ENCODE assay signal across 1 cellular context in the genomic region with DNA sequence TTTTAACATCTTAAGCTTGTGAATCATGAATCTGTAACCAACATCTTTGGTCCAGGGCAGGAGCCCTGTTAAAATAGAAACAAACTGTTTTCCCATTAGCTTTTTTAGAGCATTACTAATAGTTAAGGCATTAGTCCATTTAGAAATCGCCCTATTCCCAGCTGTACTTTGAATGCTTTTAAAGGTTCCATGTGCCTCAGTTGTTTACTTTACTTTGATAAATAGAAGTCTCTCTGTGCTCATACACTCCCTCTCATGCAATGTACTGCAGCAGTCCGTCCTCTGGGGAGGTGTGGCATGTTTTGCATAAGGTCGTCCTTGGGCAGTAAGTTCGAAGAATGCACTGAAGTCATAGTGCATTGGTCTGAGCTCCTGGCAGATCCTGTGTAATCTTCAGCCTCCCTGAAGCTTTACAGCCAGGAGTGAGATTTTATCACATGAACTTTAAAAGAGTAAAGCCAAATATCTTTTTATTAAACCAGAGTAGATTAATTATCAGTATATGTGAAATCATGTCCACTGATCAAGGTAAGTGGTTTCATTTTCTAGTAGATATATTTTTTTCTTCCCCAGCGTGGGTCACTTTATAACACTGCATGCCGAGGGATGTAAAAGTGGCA.
TF ChIP-seq lines count a peak whose summit lies in the region.

No MANE protein-coding gene starts in this region.

TF ChIP-seq in HepG2, 621 proteins besides CTCF, POLR2A, EP300 and RAD21 (continued from another document and continues in another):
- TF ChIP-seq, protein P1, sequence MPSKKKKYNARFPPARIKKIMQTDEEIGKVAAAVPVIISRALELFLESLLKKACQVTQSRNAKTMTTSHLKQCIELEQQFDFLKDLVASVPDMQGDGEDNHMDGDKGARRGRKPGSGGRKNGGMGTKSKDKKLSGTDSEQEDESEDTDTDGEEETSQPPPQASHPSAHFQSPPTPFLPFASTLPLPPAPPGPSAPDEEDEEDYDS (CRISPR knock-in tag; IDR thresholded peaks at IDR 0.05), result peak; percentile 81
- TF ChIP-seq ELF4 (CRISPR knock-in tag; IDR thresholded peaks at IDR 0.05; ENCODE audit: borderline replicate concordance), result no peak
- no peak for TF ChIP-seq MAF1 (CRISPR knock-in tag; IDR thresholded peaks at IDR 0.05; ENCODE audit: borderline replicate concordance)
- no peak for TF ChIP-seq ZFP36L2 (CRISPR knock-in tag; IDR thresholded peaks at IDR 0.05)
- TF ChIP-seq ATF1 (CRISPR knock-in tag; IDR thresholded peaks at IDR 0.05), result 0 out of 2 replicates have a peak, but pooled peaks have one; percentile 34
- TF ChIP-seq SIN3A (IDR thresholded peaks at IDR 0.05; ENCODE audit: borderline replicate concordance, low read depth, low read length), result peak; percentile 76; the same call in 1 of the 2 replicates
- TF ChIP-seq ZNF430 (CRISPR knock-in tag; IDR thresholded peaks at IDR 0.05), result 0 out of 2 replicates have a peak, but pooled peaks have one; percentile 53
- no peak for TF ChIP-seq MATR3 (CRISPR knock-in tag; IDR thresholded peaks at IDR 0.05)
- TF ChIP-seq ZBTB20 (CRISPR knock-in tag; IDR thresholded peaks at IDR 0.05; ENCODE audit: borderline replicate concordance, low read depth), result peak; percentile 78; the same call in 1 of the 2 replicates
- peak; percentile 82; the same call in 1 of the 2 replicates for TF ChIP-seq DPF2 (CRISPR knock-in tag; IDR thresholded peaks at IDR 0.05; ENCODE audit: borderline replicate concordance, low read depth)
- no peak for TF ChIP-seq GTF3A (CRISPR knock-in tag; conservative IDR thresholded peaks at IDR 0.05)
- peak; percentile 56; the same call in 1 of the 2 replicates for TF ChIP-seq KMT2A (CRISPR knock-in tag; IDR thresholded peaks at IDR 0.05)
- TF ChIP-seq ZNF709 (CRISPR knock-in tag; IDR thresholded peaks at IDR 0.05), result no peak
- TF ChIP-seq ZNF644 (CRISPR knock-in tag; IDR thresholded peaks at IDR 0.05; ENCODE audit: low read depth), result peak; percentile 70
- peak; percentile 40; the same call in 1 of the 2 replicates for TF ChIP-seq KDM2A (CRISPR knock-in tag; IDR thresholded peaks at IDR 0.05; ENCODE audit: borderline replicate concordance, low read depth)
- no peak for TF ChIP-seq PAX8 (CRISPR knock-in tag; IDR thresholded peaks at IDR 0.05; ENCODE audit: borderline replicate concordance)
- TF ChIP-seq, protein P2, sequence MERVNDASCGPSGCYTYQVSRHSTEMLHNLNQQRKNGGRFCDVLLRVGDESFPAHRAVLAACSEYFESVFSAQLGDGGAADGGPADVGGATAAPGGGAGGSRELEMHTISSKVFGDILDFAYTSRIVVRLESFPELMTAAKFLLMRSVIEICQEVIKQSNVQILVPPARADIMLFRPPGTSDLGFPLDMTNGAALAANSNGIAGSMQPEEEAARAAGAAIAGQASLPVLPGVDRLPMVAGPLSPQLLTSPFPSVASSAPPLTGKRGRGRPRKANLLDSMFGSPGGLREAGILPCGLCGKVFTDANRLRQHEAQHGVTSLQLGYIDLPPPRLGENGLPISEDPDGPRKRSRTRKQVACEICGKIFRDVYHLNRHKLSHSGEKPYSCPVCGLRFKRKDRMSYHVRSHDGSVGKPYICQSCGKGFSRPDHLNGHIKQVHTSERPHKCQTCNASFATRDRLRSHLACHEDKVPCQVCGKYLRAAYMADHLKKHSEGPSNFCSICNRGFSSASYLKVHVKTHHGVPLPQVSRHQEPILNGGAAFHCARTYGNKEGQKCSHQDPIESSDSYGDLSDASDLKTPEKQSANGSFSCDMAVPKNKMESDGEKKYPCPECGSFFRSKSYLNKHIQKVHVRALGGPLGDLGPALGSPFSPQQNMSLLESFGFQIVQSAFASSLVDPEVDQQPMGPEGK (CRISPR knock-in tag; IDR thresholded peaks at IDR 0.05), result 0 out of 2 replicates have a peak, but pooled peaks have one; percentile 36
- TF ChIP-seq, protein P3, sequence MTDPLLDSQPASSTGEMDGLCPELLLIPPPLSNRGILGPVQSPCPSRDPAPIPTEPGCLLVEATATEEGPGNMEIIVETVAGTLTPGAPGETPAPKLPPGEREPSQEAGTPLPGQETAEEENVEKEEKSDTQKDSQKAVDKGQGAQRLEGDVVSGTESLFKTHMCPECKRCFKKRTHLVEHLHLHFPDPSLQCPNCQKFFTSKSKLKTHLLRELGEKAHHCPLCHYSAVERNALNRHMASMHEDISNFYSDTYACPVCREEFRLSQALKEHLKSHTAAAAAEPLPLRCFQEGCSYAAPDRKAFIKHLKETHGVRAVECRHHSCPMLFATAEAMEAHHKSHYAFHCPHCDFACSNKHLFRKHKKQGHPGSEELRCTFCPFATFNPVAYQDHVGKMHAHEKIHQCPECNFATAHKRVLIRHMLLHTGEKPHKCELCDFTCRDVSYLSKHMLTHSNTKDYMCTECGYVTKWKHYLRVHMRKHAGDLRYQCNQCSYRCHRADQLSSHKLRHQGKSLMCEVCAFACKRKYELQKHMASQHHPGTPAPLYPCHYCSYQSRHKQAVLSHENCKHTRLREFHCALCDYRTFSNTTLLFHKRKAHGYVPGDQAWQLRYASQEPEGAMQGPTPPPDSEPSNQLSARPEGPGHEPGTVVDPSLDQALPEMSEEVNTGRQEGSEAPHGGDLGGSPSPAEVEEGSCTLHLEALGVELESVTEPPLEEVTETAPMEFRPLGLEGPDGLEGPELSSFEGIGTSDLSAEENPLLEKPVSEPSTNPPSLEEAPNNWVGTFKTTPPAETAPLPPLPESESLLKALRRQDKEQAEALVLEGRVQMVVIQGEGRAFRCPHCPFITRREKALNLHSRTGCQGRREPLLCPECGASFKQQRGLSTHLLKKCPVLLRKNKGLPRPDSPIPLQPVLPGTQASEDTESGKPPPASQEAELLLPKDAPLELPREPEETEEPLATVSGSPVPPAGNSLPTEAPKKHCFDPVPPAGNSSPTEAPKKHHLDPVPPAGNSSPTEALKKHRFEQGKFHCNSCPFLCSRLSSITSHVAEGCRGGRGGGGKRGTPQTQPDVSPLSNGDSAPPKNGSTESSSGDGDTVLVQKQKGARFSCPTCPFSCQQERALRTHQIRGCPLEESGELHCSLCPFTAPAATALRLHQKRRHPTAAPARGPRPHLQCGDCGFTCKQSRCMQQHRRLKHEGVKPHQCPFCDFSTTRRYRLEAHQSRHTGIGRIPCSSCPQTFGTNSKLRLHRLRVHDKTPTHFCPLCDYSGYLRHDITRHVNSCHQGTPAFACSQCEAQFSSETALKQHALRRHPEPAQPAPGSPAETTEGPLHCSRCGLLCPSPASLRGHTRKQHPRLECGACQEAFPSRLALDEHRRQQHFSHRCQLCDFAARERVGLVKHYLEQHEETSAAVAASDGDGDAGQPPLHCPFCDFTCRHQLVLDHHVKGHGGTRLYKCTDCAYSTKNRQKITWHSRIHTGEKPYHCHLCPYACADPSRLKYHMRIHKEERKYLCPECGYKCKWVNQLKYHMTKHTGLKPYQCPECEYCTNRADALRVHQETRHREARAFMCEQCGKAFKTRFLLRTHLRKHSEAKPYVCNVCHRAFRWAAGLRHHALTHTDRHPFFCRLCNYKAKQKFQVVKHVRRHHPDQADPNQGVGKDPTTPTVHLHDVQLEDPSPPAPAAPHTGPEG (CRISPR knock-in tag; IDR thresholded peaks at IDR 0.05), result no peak
- no peak for TF ChIP-seq NBN (conservative IDR thresholded peaks at IDR 0.05)
- peak; percentile 74; the same call in 1 of the 2 replicates for TF ChIP-seq ZNF205 (CRISPR knock-in tag; IDR thresholded peaks at IDR 0.05)
- no peak for TF ChIP-seq ZFP37 (CRISPR knock-in tag; IDR thresholded peaks at IDR 0.05; ENCODE audit: borderline replicate concordance)
- peak; percentile 52; the same call in 1 of the 2 replicates for TF ChIP-seq SSRP1 (CRISPR knock-in tag; IDR thresholded peaks at IDR 0.05)
- TF ChIP-seq TEAD3 (CRISPR knock-in tag; optimal IDR thresholded peaks at IDR 0.05; ENCODE audit: borderline replicate concordance), result peak; percentile 92
- peak; percentile 88 for TF ChIP-seq IRF2 (CRISPR knock-in tag; IDR thresholded peaks at IDR 0.05)
- TF ChIP-seq RBM39 (IDR thresholded peaks at IDR 0.05; ENCODE audit: low read depth, low read length, poor library complexity, severe bottlenecking), result no peak
- TF ChIP-seq CEBPG (CRISPR knock-in tag; IDR thresholded peaks at IDR 0.05), result peak; percentile 86
- TF ChIP-seq RFX1 (IDR thresholded peaks at IDR 0.05), result no peak
- no peak for TF ChIP-seq ZNF772 (CRISPR knock-in tag; IDR thresholded peaks at IDR 0.05)
- peak; percentile 55; the same call in 1 of the 2 replicates for TF ChIP-seq HOXA3 (CRISPR knock-in tag; IDR thresholded peaks at IDR 0.05)
- TF ChIP-seq, protein P4, sequence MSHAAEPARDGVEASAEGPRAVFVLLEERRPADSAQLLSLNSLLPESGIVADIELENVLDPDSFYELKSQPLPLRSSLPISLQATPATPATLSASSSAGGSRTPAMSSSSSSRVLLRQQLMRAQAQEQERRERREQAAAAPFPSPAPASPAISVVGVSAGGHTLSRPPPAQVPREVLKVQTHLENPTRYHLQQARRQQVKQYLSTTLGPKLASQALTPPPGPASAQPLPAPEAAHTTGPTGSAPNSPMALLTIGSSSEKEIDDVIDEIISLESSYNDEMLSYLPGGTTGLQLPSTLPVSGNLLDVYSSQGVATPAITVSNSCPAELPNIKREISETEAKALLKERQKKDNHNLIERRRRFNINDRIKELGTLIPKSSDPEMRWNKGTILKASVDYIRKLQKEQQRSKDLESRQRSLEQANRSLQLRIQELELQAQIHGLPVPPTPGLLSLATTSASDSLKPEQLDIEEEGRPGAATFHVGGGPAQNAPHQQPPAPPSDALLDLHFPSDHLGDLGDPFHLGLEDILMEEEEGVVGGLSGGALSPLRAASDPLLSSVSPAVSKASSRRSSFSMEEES (CRISPR knock-in tag; IDR thresholded peaks at IDR 0.05), result no peak
- TF ChIP-seq SATB2 (CRISPR knock-in tag; IDR thresholded peaks at IDR 0.05), result peak; percentile 90
- TF ChIP-seq ZMYM2 (CRISPR knock-in tag; IDR thresholded peaks at IDR 0.05), result peak; percentile 26; the same call in 1 of the 2 replicates
- no peak for TF ChIP-seq MTA1 (CRISPR knock-in tag; IDR thresholded peaks at IDR 0.05; ENCODE audit: borderline replicate concordance)
- TF ChIP-seq JUN (CRISPR knock-in tag; IDR thresholded peaks at IDR 0.05), result peak; percentile 73; the same call in 1 of the 2 replicates
- TF ChIP-seq HDAC6 (IDR thresholded peaks at IDR 0.05; ENCODE audit: low read depth, low read length), result no peak
- TF ChIP-seq, protein P5, sequence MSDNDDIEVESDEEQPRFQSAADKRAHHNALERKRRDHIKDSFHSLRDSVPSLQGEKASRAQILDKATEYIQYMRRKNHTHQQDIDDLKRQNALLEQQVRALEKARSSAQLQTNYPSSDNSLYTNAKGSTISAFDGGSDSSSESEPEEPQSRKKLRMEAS (IDR thresholded peaks at IDR 0.05), result peak; percentile 74
- TF ChIP-seq ZNF326 (CRISPR knock-in tag; IDR thresholded peaks at IDR 0.05; ENCODE audit: borderline replicate concordance), result no peak
- no peak for TF ChIP-seq YY1 (IDR thresholded peaks at IDR 0.05; ENCODE audit: insufficient read depth, insufficient replicate concordance, low read depth, low read length)
- TF ChIP-seq, protein P6, sequence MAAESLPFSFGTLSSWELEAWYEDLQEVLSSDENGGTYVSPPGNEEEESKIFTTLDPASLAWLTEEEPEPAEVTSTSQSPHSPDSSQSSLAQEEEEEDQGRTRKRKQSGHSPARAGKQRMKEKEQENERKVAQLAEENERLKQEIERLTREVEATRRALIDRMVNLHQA (CRISPR knock-in tag; IDR thresholded peaks at IDR 0.05), result no peak
- TF ChIP-seq, protein P7, sequence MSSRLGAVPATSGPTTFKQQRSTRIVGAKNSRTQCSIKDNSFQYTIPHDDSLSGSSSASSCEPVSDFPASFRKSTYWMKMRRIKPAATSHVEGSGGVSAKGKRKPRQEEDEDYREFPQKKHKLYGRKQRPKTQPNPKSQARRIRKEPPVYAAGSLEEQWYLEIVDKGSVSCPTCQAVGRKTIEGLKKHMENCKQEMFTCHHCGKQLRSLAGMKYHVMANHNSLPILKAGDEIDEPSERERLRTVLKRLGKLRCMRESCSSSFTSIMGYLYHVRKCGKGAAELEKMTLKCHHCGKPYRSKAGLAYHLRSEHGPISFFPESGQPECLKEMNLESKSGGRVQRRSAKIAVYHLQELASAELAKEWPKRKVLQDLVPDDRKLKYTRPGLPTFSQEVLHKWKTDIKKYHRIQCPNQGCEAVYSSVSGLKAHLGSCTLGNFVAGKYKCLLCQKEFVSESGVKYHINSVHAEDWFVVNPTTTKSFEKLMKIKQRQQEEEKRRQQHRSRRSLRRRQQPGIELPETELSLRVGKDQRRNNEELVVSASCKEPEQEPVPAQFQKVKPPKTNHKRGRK (CRISPR knock-in tag; IDR thresholded peaks at IDR 0.05), result no peak
- TF ChIP-seq ZNF619 (CRISPR knock-in tag; IDR thresholded peaks at IDR 0.05), result no peak
- TF ChIP-seq, protein P8, sequence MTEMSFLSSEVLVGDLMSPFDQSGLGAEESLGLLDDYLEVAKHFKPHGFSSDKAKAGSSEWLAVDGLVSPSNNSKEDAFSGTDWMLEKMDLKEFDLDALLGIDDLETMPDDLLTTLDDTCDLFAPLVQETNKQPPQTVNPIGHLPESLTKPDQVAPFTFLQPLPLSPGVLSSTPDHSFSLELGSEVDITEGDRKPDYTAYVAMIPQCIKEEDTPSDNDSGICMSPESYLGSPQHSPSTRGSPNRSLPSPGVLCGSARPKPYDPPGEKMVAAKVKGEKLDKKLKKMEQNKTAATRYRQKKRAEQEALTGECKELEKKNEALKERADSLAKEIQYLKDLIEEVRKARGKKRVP (CRISPR knock-in tag; IDR thresholded peaks at IDR 0.05), result peak in 1 of 2 experiments; percentile 85; a peak in 2 of 4 replicates
- peak; percentile 57 for TF ChIP-seq THAP11 (CRISPR knock-in tag; IDR thresholded peaks at IDR 0.05)
- TF ChIP-seq ZNF441 (CRISPR knock-in tag; IDR thresholded peaks at IDR 0.05; ENCODE audit: borderline replicate concordance), result 0 out of 2 replicates have a peak, but pooled peaks have one; percentile 43
- no peak for TF ChIP-seq MAFG (CRISPR knock-in tag; IDR thresholded peaks at IDR 0.05)
- no peak for TF ChIP-seq ZNF235 (CRISPR knock-in tag; IDR thresholded peaks at IDR 0.05; ENCODE audit: borderline replicate concordance)
- TF ChIP-seq, protein P9, sequence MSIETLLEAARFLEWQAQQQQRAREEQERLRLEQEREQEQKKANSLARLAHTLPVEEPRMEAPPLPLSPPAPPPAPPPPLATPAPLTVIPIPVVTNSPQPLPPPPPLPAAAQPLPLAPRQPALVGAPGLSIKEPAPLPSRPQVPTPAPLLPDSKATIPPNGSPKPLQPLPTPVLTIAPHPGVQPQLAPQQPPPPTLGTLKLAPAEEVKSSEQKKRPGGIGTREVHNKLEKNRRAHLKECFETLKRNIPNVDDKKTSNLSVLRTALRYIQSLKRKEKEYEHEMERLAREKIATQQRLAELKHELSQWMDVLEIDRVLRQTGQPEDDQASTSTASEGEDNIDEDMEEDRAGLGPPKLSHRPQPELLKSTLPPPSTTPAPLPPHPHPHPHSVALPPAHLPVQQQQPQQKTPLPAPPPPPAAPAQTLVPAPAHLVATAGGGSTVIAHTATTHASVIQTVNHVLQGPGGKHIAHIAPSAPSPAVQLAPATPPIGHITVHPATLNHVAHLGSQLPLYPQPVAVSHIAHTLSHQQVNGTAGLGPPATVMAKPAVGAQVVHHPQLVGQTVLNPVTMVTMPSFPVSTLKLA (IDR thresholded peaks at IDR 0.05), result peak; percentile 80
- TF ChIP-seq ZFAT (CRISPR knock-in tag; conservative IDR thresholded peaks at IDR 0.05), result no peak
- peak; percentile 50; the same call in 1 of the 2 replicates for TF ChIP-seq NCOR1 (IDR thresholded peaks at IDR 0.05; ENCODE audit: borderline replicate concordance, low read length)
- no peak for TF ChIP-seq SETDB1 (CRISPR knock-in tag; IDR thresholded peaks at IDR 0.05; ENCODE audit: borderline replicate concordance)
